Comparison of ENCODE assay signal across 1 cellular context in genomic region chr15:65423977-65424679, GRCh38.
A peak's percentile ranks its signal among the peaks of the same experiment; 100 is the strongest.
TF ChIP-seq lines count a peak whose summit lies in the region.

No MANE protein-coding gene starts in this region.

TF ChIP-seq in HEK293, 187 proteins besides CTCF, POLR2A, EP300 and RAD21 (continued from another document and continues in another):
- no peak for TF ChIP-seq PATZ1 (tag by site-specific recombination; IDR thresholded peaks at IDR 0.05)
- no peak for TF ChIP-seq ZNF335 (tag by site-specific recombination; conservative IDR thresholded peaks at IDR 0.05)
- no peak for TF ChIP-seq ZFP69B (tag by site-specific recombination; IDR thresholded peaks at IDR 0.05)
- no peak for TF ChIP-seq ZNF18 (tag by site-specific recombination; IDR thresholded peaks at IDR 0.05)
- no peak for TF ChIP-seq ZNF768 (tag by site-specific recombination; IDR thresholded peaks at IDR 0.05)
- TF ChIP-seq MZF1 (tag by site-specific recombination; IDR thresholded peaks at IDR 0.05; ENCODE audit: borderline replicate concordance) = no peak
- peak; percentile 44; the same call in 1 of the 2 replicates for TF ChIP-seq SP3 (tag by site-specific recombination; IDR thresholded peaks at IDR 0.05)
- TF ChIP-seq ZNF280C (tag by site-specific recombination; IDR thresholded peaks at IDR 0.05) = no peak
- TF ChIP-seq ZNF211 (tag by site-specific recombination; IDR thresholded peaks at IDR 0.05; ENCODE audit: low read depth) = no peak
- no peak for TF ChIP-seq ZNF548 (tag by site-specific recombination; IDR thresholded peaks at IDR 0.05)
- TF ChIP-seq ZEB2 (tag by site-specific recombination; IDR thresholded peaks at IDR 0.05) = no peak
- no peak for TF ChIP-seq ZNF560 (tag by site-specific recombination; IDR thresholded peaks at IDR 0.05; ENCODE audit: borderline replicate concordance)
- no peak for TF ChIP-seq FEZF1 (tag by site-specific recombination; IDR thresholded peaks at IDR 0.05)
- TF ChIP-seq SP7 (tag by site-specific recombination; IDR thresholded peaks at IDR 0.05) = no peak
- TF ChIP-seq ZNF585B (tag by site-specific recombination; IDR thresholded peaks at IDR 0.05) = no peak
- TF ChIP-seq ZFP37 (tag by site-specific recombination; IDR thresholded peaks at IDR 0.05) = no peak
- TF ChIP-seq TCF7L2 (IDR thresholded peaks at IDR 0.05; ENCODE audit: borderline replicate concordance, low read depth, low read length) = no peak
- TF ChIP-seq BCL6B (tag by site-specific recombination; IDR thresholded peaks at IDR 0.05) = no peak
- peak; percentile 81 for TF ChIP-seq ZNF121 (tag by site-specific recombination; IDR thresholded peaks at IDR 0.05)
- TF ChIP-seq KLF7 (tag by site-specific recombination; IDR thresholded peaks at IDR 0.05; ENCODE audit: borderline replicate concordance) = no peak
- TF ChIP-seq ZNF175 (tag by site-specific recombination; IDR thresholded peaks at IDR 0.05) = no peak
- 0 out of 2 replicates have a peak, but pooled peaks have one; percentile 37 for TF ChIP-seq ZNF629 (tag by site-specific recombination; IDR thresholded peaks at IDR 0.05)
- TF ChIP-seq WT1 (tag by site-specific recombination; IDR thresholded peaks at IDR 0.05) = peak; percentile 39
- no peak for TF ChIP-seq ZNF324 (tag by site-specific recombination; IDR thresholded peaks at IDR 0.05)
- TF ChIP-seq ATF2 (tag by site-specific recombination; IDR thresholded peaks at IDR 0.05; ENCODE audit: low read depth) = no peak
- TF ChIP-seq ZNF16 (tag by site-specific recombination; IDR thresholded peaks at IDR 0.05; ENCODE audit: low read depth) = no peak
- TF ChIP-seq ZBTB17 (tag by site-specific recombination; IDR thresholded peaks at IDR 0.05) = peak; percentile 70
- 0 out of 2 replicates have a peak, but pooled peaks have one; percentile 8 for TF ChIP-seq ZNF513 (tag by site-specific recombination; IDR thresholded peaks at IDR 0.05)
- 0 out of 2 replicates have a peak, but pooled peaks have one; percentile 27 for TF ChIP-seq KLF10 (tag by site-specific recombination; IDR thresholded peaks at IDR 0.05)
- TF ChIP-seq MEIS1 (CRISPR knock-in tag; IDR thresholded peaks at IDR 0.05; ENCODE audit: borderline replicate concordance) = no peak
- TF ChIP-seq PBX3 (CRISPR knock-in tag; IDR thresholded peaks at IDR 0.05) = no peak
- no peak for TF ChIP-seq ZNF580 (tag by site-specific recombination; IDR thresholded peaks at IDR 0.05)
- no peak for TF ChIP-seq ZNF621 (tag by site-specific recombination; IDR thresholded peaks at IDR 0.05)
- TF ChIP-seq PRDM6 (tag by site-specific recombination; IDR thresholded peaks at IDR 0.05) = no peak
- TF ChIP-seq ZNF488 (tag by site-specific recombination; IDR thresholded peaks at IDR 0.05) = no peak
- TF ChIP-seq HOXC10 (CRISPR knock-in tag; IDR thresholded peaks at IDR 0.05) = no peak
- TF ChIP-seq ZNF23 (tag by site-specific recombination; IDR thresholded peaks at IDR 0.05; ENCODE audit: borderline replicate concordance) = no peak
- 0 out of 2 replicates have a peak, but pooled peaks have one; percentile 14 for TF ChIP-seq PRDM10 (tag by site-specific recombination; IDR thresholded peaks at IDR 0.05)
- no peak for TF ChIP-seq ZNF843 (tag by site-specific recombination; IDR thresholded peaks at IDR 0.05)
- peak; percentile 42 for TF ChIP-seq ZNF366 (tag by site-specific recombination; conservative IDR thresholded peaks at IDR 0.05)
- TF ChIP-seq PRDM1 (tag by site-specific recombination; IDR thresholded peaks at IDR 0.05) = peak; percentile 72
- no peak for TF ChIP-seq ZNF776 (tag by site-specific recombination; IDR thresholded peaks at IDR 0.05; ENCODE audit: borderline replicate concordance)
